Comparison of ENCODE assay signal across 2 cellular contexts in the genomic region with DNA sequence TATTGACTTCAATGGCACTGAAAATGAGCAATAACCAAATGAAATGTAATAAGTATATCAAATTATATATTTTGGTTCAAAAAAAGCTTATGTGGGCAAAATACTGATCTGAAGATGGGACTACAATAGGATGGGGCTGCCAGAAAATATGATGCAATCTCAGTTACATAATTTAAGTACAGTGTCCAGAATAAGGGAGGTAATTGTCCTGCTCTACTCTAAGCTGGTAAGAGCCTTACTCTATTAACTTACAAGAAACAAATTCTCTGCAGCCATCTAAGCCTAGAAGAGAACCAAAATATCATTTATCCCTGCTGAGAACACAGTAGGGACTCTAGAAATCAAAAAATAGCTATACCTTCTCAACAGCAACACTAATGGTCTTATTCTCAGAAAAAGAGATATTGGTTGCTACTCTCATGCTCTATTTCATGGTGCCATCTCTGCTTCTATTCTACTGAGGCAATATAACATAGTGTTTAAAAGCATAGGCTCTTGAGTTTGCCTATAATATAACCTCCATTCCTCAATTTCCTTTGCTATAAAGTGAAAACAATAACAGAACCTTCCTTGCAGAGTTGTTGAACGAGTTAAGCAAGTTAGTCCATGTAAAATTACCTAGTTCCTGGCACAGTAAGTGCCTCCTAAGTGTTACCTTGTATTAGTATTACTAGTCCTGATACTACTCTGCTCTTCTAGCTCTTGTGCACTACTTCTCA.
A peak's percentile ranks its signal among the peaks of the same experiment; 100 is the strongest.
TF ChIP-seq lines count a peak whose summit lies in the region.

No MANE protein-coding gene starts in this region.

TF ChIP-seq in A549, 52 proteins besides CTCF, POLR2A, EP300 and RAD21 (continued from another document):
- TF ChIP-seq RARB (CRISPR knock-in tag; IDR thresholded peaks at IDR 0.05) (peak; percentile 10; the same call in 1 of the 2 replicates), JUN (IDR thresholded peaks at IDR 0.05) (peak in 1 of 2 experiments; percentile 58; a peak in 2 of 5 replicates), NPAS2 (CRISPR knock-in tag; IDR thresholded peaks at IDR 0.05; ENCODE audit: borderline replicate concordance) (no peak), TFCP2L1 (CRISPR knock-in tag; IDR thresholded peaks at IDR 0.05) (no peak), HOXA7 (CRISPR knock-in tag; IDR thresholded peaks at IDR 0.05) (0 out of 2 replicates have a peak, but pooled peaks have one; percentile 30), MAFK (IDR thresholded peaks at IDR 0.05; ENCODE audit: partially characterized antibody) (peak; percentile 56), CEBPB (IDR thresholded peaks at IDR 0.05) (peak; percentile 83 to 86)
- TF ChIP-seq, protein P1, sequence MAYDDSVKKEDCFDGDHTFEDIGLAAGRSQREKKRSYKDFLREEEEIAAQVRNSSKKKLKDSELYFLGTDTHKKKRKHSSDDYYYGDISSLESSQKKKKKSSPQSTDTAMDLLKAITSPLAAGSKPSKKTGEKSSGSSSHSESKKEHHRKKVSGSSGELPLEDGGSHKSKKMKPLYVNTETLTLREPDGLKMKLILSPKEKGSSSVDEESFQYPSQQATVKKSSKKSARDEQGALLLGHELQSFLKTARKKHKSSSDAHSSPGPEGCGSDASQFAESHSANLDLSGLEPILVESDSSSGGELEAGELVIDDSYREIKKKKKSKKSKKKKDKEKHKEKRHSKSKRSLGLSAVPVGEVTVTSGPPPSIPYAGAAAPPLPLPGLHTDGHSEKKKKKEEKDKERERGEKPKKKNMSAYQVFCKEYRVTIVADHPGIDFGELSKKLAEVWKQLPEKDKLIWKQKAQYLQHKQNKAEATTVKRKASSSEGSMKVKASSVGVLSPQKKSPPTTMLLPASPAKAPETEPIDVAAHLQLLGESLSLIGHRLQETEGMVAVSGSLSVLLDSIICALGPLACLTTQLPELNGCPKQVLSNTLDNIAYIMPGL (CRISPR knock-in tag; IDR thresholded peaks at IDR 0.05; ENCODE audit: borderline replicate concordance), result peak; percentile 66

TF ChIP-seq in WTC11, 78 proteins besides CTCF, POLR2A, EP300 and RAD21:
- TF ChIP-seq, protein P2, sequence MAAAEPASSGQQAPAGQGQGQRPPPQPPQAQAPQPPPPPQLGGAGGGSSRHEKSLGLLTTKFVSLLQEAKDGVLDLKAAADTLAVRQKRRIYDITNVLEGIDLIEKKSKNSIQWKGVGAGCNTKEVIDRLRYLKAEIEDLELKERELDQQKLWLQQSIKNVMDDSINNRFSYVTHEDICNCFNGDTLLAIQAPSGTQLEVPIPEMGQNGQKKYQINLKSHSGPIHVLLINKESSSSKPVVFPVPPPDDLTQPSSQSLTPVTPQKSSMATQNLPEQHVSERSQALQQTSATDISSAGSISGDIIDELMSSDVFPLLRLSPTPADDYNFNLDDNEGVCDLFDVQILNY (CRISPR knock-in tag; IDR thresholded peaks at IDR 0.05), result no peak
- TF ChIP-seq GABPB1 (CRISPR knock-in tag; IDR thresholded peaks at IDR 0.05) (peak; percentile 95), CBFB (CRISPR knock-in tag; IDR thresholded peaks at IDR 0.05; ENCODE audit: low read depth) (no peak), ZNF121 (CRISPR knock-in tag; IDR thresholded peaks at IDR 0.05) (no peak), ZNF232 (CRISPR knock-in tag; IDR thresholded peaks at IDR 0.05) (no peak)
- TF ChIP-seq, protein P1 (CRISPR knock-in tag; IDR thresholded peaks at IDR 0.05), result no peak
- TF ChIP-seq, protein P3, sequence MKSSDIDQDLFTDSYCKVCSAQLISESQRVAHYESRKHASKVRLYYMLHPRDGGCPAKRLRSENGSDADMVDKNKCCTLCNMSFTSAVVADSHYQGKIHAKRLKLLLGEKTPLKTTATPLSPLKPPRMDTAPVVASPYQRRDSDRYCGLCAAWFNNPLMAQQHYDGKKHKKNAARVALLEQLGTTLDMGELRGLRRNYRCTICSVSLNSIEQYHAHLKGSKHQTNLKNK (CRISPR knock-in tag; IDR thresholded peaks at IDR 0.05), result no peak
- TF ChIP-seq, protein P4, sequence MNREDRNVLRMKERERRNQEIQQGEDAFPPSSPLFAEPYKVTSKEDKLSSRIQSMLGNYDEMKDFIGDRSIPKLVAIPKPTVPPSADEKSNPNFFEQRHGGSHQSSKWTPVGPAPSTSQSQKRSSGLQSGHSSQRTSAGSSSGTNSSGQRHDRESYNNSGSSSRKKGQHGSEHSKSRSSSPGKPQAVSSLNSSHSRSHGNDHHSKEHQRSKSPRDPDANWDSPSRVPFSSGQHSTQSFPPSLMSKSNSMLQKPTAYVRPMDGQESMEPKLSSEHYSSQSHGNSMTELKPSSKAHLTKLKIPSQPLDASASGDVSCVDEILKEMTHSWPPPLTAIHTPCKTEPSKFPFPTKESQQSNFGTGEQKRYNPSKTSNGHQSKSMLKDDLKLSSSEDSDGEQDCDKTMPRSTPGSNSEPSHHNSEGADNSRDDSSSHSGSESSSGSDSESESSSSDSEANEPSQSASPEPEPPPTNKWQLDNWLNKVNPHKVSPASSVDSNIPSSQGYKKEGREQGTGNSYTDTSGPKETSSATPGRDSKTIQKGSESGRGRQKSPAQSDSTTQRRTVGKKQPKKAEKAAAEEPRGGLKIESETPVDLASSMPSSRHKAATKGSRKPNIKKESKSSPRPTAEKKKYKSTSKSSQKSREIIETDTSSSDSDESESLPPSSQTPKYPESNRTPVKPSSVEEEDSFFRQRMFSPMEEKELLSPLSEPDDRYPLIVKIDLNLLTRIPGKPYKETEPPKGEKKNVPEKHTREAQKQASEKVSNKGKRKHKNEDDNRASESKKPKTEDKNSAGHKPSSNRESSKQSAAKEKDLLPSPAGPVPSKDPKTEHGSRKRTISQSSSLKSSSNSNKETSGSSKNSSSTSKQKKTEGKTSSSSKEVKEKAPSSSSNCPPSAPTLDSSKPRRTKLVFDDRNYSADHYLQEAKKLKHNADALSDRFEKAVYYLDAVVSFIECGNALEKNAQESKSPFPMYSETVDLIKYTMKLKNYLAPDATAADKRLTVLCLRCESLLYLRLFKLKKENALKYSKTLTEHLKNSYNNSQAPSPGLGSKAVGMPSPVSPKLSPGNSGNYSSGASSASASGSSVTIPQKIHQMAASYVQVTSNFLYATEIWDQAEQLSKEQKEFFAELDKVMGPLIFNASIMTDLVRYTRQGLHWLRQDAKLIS (CRISPR knock-in tag; IDR thresholded peaks at IDR 0.05; ENCODE audit: borderline replicate concordance), result no peak
